ENCODE assay signal across 8 cellular contexts in the genomic region with DNA sequence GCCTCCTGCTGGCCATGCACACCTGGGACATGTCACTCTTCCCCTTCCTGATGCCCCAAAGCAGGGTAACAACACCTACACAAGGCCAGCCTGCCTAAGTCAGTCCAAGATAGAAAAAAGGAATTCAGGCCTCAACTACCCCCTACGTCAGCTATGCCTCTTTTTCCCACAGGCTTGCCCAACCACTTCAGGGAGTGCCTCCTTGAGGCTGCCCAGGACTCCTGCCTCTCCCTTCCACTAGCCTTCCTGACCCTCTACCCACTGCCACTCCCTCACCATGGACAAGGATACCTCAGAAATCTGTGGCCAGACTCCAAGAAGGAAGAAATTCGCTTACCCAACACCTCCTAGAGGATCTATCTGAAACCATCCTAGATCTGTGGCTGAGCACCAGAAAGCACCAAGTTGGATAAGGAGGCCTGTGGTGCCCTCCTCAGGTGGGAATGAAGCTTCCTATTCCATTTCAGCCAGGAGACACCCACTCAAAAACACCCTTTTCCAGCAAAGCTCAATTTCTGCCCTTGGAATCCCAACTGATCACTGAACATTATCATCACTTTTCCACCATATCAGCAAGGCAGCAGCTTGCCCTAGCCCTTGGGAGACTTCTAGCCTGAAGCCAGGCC. TPM values are rescaled to one million over a fixed set of nuclear protein-coding genes. Genes with fewer than 3 reads are reported as not detected.
DNase-seq lines count a peak whose midpoint lies in the region; ATAC-seq, FAIRE-seq and TF ChIP-seq lines count a peak whose summit lies in the region.

No MANE protein-coding gene starts in this region.

- peaks cover 40% of the 10 kb centered on the region for H3K36me3 ChIP-seq in HUES48 (ENCODE audit: control insufficient read depth, insufficient read depth, low read length)
- peaks cover 13% of the 10 kb centered on the region for H3K36me3 ChIP-seq in bronchial epithelial cell (ENCODE audit: control insufficient read depth, insufficient read depth, low read length)
- H3K36me3 ChIP-seq in mucosa of stomach (ENCODE audit: control insufficient read depth, insufficient read depth, low read length): no peaks in the 10 kb centered on the region

- H3K27me3 ChIP-seq in HUES48 (ENCODE audit: control insufficient read depth, insufficient read depth, low read length) (no peaks in the 10 kb centered on the region), bronchial epithelial cell (ENCODE audit: control insufficient read depth, insufficient read depth, low read length) (no peaks in the 10 kb centered on the region), mucosa of stomach (ENCODE audit: control insufficient read depth, insufficient read depth, low read length) (no peaks in the 10 kb centered on the region)

- ATAC-seq in HG03039 (IDR thresholded peaks at IDR 0.05; ENCODE audit: unreplicated experiment): no peak

- H3K4me1 ChIP-seq in HUES48 (ENCODE audit: control insufficient read depth, insufficient read depth, low read length) (peaks cover 14% of the 10 kb centered on the region), mucosa of stomach (ENCODE audit: control insufficient read depth, insufficient read depth, low read length) (peaks cover 23% of the 10 kb centered on the region)

- H3K27ac ChIP-seq in HUES48 (ENCODE audit: low read depth, low read length): no peak overlapping the region

- DNase-seq in AG10803 (ENCODE audit: low read depth) (peak; percentile 8), bronchial epithelial cell (ENCODE audit: low read depth) (no peak), NCI-H748 treated with DMSO at 0.1 percent for 48 hours (lab: John Stamatoyannopoulos, UW) (no peak), HUDEP-2 (lab: John Stamatoyannopoulos, UW; ENCODE audit: unreplicated experiment in 76 of 76) (no peak)
- DNase-seq in NK-92 treated with Interleukin-12 subunit alpha and Interleukin-12 subunit beta, amount 100 ng/mL, for 24 hours (lab: John Stamatoyannopoulos, UW): no peak

- H3K4me3 ChIP-seq in AG10803 (ENCODE audit: low read length) (peak overlapping the region; percentile 77), HUES48 (ENCODE audit: low read depth, low read length) (peak overlapping the region; percentile 98), bronchial epithelial cell (ENCODE audit: low read depth, low read length) (peak overlapping the region; percentile 83), mucosa of stomach (ENCODE audit: low read length) (peak overlapping the region; percentile 34)

- peak; percentile 25 for TF ChIP-seq CTCF in AG10803 (conservative IDR thresholded peaks at IDR 0.05; ENCODE audit: low read length)
- TF ChIP-seq CTCF in bronchial epithelial cell (IDR thresholded peaks at IDR 0.05; ENCODE audit: insufficient read depth, low read length, severe bottlenecking): no peak

- peak; percentile 62 for FAIRE-seq in bronchial epithelial cell (lab: Jason Lieb, UNC)

- H3K9me3 ChIP-seq in HUES48 (ENCODE audit: control insufficient read depth, insufficient read depth, low read length): no peaks in the 10 kb centered on the region
- H3K9me3 ChIP-seq in mucosa of stomach (ENCODE audit: control insufficient read depth, low read length): no peaks in the 10 kb centered on the region

- H3K9ac ChIP-seq in HUES48 (ENCODE audit: low read depth, low read length) (no peak overlapping the region), mucosa of stomach (ENCODE audit: low read length) (no peak overlapping the region)

RNA-seq across cellular contexts. Expression of a gene that starts 1.8 kb away (rescaled TPM):
- 64.5 and 151 TPM in 2 replicates for total RNA-seq in bronchial epithelial cell

RNA-seq across cellular contexts. Expression of a gene that starts 58.2 kb away (rescaled TPM):
- total RNA-seq in bronchial epithelial cell: 3.4 and 5.9 TPM in 2 replicates

Comparison
In these comparisons a context has a peak if more than half of its experiments do, and no peak if none do; other contexts are left out.
1. H3K4me3 ChIP-seq: peak in every context shown above with its lines; median percentile 98 in HUES48; 83 in bronchial epithelial cell; 77 in AG10803; 34 in mucosa of stomach.